Comparison of ENCODE assay signal across 18 cellular contexts in genomic region chr10:7513455-7513854, GRCh38.
DNase-seq lines count a peak whose midpoint lies in the region; FAIRE-seq and TF ChIP-seq lines count a peak whose summit lies in the region.
"Had no signal": no experiment of that assay in that cellular context is flagged by ENCODE, and none has a peak within 500 bp of the region (broad histone marks: within the 10 kb centered on the region; RNA-seq: fewer than 3 reads in every experiment).

No MANE protein-coding gene starts in this region.

- peaks cover 4% of the 10 kb centered on the region for H3K9me3 Mint-ChIP-seq in activated naive CD8-positive, alpha-beta T cell (ENCODE audit: low read depth)
- H3K9me3 Mint-ChIP-seq in activated naive CD8-positive, alpha-beta T cell treated with anti-CD3 and anti-CD28 coated beads for 36 hours: peaks cover 25% of the 10 kb centered on the region

- H3K4me3 Mint-ChIP-seq in activated naive CD8-positive, alpha-beta T cell: no peak overlapping the region
- H3K4me3 Mint-ChIP-seq in activated naive CD8-positive, alpha-beta T cell treated with anti-CD3 and anti-CD28 coated beads for 36 hours: no peak overlapping the region
- H3K4me3 Mint-ChIP-seq: GM23338 had no signal

- no peaks in the 10 kb centered on the region for H3K27me3 Mint-ChIP-seq in activated naive CD8-positive, alpha-beta T cell
- no peaks in the 10 kb centered on the region for H3K27me3 Mint-ChIP-seq in activated naive CD8-positive, alpha-beta T cell treated with anti-CD3 and anti-CD28 coated beads for 36 hours

- peaks cover 5% of the 10 kb centered on the region for H3K36me3 Mint-ChIP-seq in activated naive CD8-positive, alpha-beta T cell
- H3K36me3 Mint-ChIP-seq in activated naive CD8-positive, alpha-beta T cell treated with anti-CD3 and anti-CD28 coated beads for 36 hours: peaks cover 15% of the 10 kb centered on the region

- peak overlapping the region; percentile 37 for H3K27ac Mint-ChIP-seq in activated naive CD8-positive, alpha-beta T cell
- H3K27ac Mint-ChIP-seq in activated naive CD8-positive, alpha-beta T cell treated with anti-CD3 and anti-CD28 coated beads for 36 hours: no peak overlapping the region
- H3K27ac Mint-ChIP-seq: GM23338 had no signal

- TF ChIP-seq CTCF in VCaP (conservative IDR thresholded peaks at IDR 0.05) (no peak), GM13976 (IDR thresholded peaks at IDR 0.05; ENCODE audit: borderline replicate concordance, control extremely low read depth, extremely low read depth, insufficient read depth, missing control alignments) (no peak)

- peaks cover 37% of the 10 kb centered on the region for H3K4me1 Mint-ChIP-seq in activated naive CD8-positive, alpha-beta T cell (ENCODE audit: low read depth)
- H3K4me1 Mint-ChIP-seq in activated naive CD8-positive, alpha-beta T cell treated with anti-CD3 and anti-CD28 coated beads for 36 hours: peaks cover 20% of the 10 kb centered on the region

- peak; percentile 13 for FAIRE-seq in islet of Langerhans (lab: Jason Lieb, UNC)
- FAIRE-seq: D721Med had no signal

- peak overlapping the region; percentile 60 for H3K27ac ChIP-seq in VCaP
- H3K27ac ChIP-seq: SJSA1 had no signal

- no peak for DNase-seq in activated naive CD8-positive, alpha-beta T cell treated with anti-CD3 and anti-CD28 coated beads for 36 hours
- DNase-seq in stimulated activated CD4-positive, alpha-beta T cell treated with anti-CD3 and anti-CD28 coated beads, Interleukin-12 subunit alpha, Interleukin-12 subunit beta, amount 100 ng/mL, for 4 hours: no peak
- DNase-seq in NCI-H82 treated with DMSO at 0.1 percent for 48 hours (lab: John Stamatoyannopoulos, UW; ENCODE audit: unreplicated experiment) (no peak), NOMO-1 treated with dmso at 0.1 percent for 144 hours (lab: John Stamatoyannopoulos, UW; ENCODE audit: unreplicated experiment) (no peak), GM13976 (ENCODE audit: low spot score) (no peak)
- DNase-seq: DMS79, HCEC 1CT, NCI-H1105 treated with DMSO at 0.1 percent for 48 hours, NCI-H1694, NCI-H2081 treated with DMSO at 0.1 percent for 48 hours, NCI-H510A, NCI-H82 had no signal

- in situ Hi-C loops in GM13976 (cut with MboI; ENCODE audit: low sequenced_read_pairs, unreplicated experiment): no loop called here
